ENCODE assay signal across 17 cellular contexts in genomic region chr2:172672999-172673726, GRCh38.
DNase-seq lines count a peak whose midpoint lies in the region; ATAC-seq and TF ChIP-seq lines count a peak whose summit lies in the region.
"Had no signal": no experiment of that assay in that cellular context is flagged by ENCODE, and none has a peak within 500 bp of the region (broad histone marks: within the 10 kb centered on the region; RNA-seq: fewer than 3 reads in every experiment).

No MANE protein-coding gene starts in this region.

- H3K4me3 ChIP-seq in Peyer's patch (peak overlapping the region in 1 of 4 donors; percentile 20), epithelial cell of proximal tubule (ENCODE audit: low read depth, low read length) (no peak overlapping the region), retinal pigment epithelial cell (ENCODE audit: low read length) (no peak overlapping the region)
- H3K4me3 ChIP-seq: esophagus squamous epithelium, smooth muscle cell had no signal

- TF ChIP-seq POLR2A in Peyer's patch (IDR thresholded peaks at IDR 0.05) = no peak

- DNase-seq in HT-29 (ENCODE audit: low spot score) = peak; percentile 79
- peak in 2 of 3 donors; percentile 71 to 84 for DNase-seq in Peyer's patch
- peak; percentile 48 for DNase-seq in epithelial cell of proximal tubule (ENCODE audit: low read depth)
- DNase-seq in retinal pigment epithelial cell (ENCODE audit: low read depth) = peak; percentile 62
- DNase-seq in activated CD4-positive, alpha-beta T cell treated with anti-CD3 and anti-CD28 coated beads, Interleukin-2, amount 50 U/mL, for 1 hour = no peak
- no peak for DNase-seq in hypothalamus (lab: John Stamatoyannopoulos, UW)
- DNase-seq: activated CD8-positive, alpha-beta memory T cell treated with anti-CD3 and anti-CD28 coated beads, Interleukin-2, amount 50 U/mL, for 48 hours; esophagus squamous epithelium; NCI-H1048; NCI-H774; nucleus accumbens; SK-N-SH had no signal

- no peaks in the 10 kb centered on the region for H3K27me3 ChIP-seq in Peyer's patch
- H3K27me3 ChIP-seq: esophagus squamous epithelium had no signal

- H3K4me1 ChIP-seq in Peyer's patch = no peaks in the 10 kb centered on the region

- peaks cover 0 to 4% (median 0%) of the 10 kb centered on the region in 4 donors for H3K9me3 ChIP-seq in Peyer's patch
- H3K9me3 ChIP-seq: SK-N-SH had no signal

- ATAC-seq in HG03159 (IDR thresholded peaks at IDR 0.05; ENCODE audit: unreplicated experiment) = no peak
- ATAC-seq: activated naive CD4-positive, alpha-beta T cell treated with anti-CD3 and anti-CD28 coated beads, Interleukin-2, amount 50 U/mL, for 72 hours; HCT116 had no signal

- peak overlapping the region in 3 of 4 donors; percentile 14 to 69 (median 58) for H3K27ac ChIP-seq in Peyer's patch
- H3K27ac ChIP-seq: esophagus squamous epithelium, VCaP had no signal

- TF ChIP-seq CTCF in Peyer's patch (IDR thresholded peaks at IDR 0.05) = no peak
- no peak for TF ChIP-seq CTCF in epithelial cell of proximal tubule (conservative IDR thresholded peaks at IDR 0.05; ENCODE audit: low read depth, low read length)
- no peak for TF ChIP-seq CTCF in retinal pigment epithelial cell (conservative IDR thresholded peaks at IDR 0.05; ENCODE audit: low read depth, low read length)

- peaks cover 0 to 2% (median 0%) of the 10 kb centered on the region in 3 donors for H3K36me3 ChIP-seq in Peyer's patch
- H3K36me3 ChIP-seq: esophagus squamous epithelium had no signal

Comparison
In these comparisons a context has a peak if more than half of its experiments do, and no peak if none do; other contexts are left out.
1. DNase-seq: peak in HT-29 (single experiment), Peyer's patch (2 of 3), epithelial cell of proximal tubule (single experiment) and retinal pigment epithelial cell (single experiment); none in activated CD4-positive, alpha-beta T cell treated with anti-CD3 and anti-CD28 coated beads, Interleukin-2, amount 50 U/mL, for 1 hour (single experiment) and hypothalamus (0 of 51).